16 cellular contexts compared by ENCODE assay signal in the genomic region with DNA sequence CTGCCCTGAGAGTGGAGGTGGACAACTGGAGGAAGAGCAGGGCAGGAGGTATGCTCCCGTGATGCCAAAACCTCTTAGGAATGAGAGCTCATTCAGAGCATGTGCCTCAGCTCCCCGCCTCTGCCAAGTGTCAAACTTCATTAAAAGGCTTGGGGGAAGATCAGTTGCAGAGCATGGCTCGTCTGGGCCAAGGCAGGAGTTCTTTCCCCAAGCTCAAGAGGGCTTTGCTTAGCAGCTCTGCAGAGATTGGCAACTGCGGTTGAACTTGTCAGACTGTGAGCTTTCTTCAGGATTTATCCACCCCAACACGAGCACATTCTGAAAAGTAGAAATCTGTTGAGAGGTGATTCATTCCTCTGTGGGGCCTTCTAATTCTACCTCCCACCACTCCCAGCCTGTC.
DNase-seq lines count a peak whose midpoint lies in the region; ATAC-seq, FAIRE-seq and TF ChIP-seq lines count a peak whose summit lies in the region.
"Had no signal": no experiment of that assay in that cellular context is flagged by ENCODE, and none has a peak within 500 bp of the region (broad histone marks: within the 10 kb centered on the region; RNA-seq: fewer than 3 reads in every experiment).

No MANE protein-coding gene starts in this region.

- intact Hi-C loops in left cardiac atrium (cut with DNase I), result loop anchor here in 1 of 2 donors (10.0 kb wide), 1 partner anchor 221 kb away; no protein-coding TSS in a partner anchor

- peaks cover 11% of the 10 kb centered on the region; the same call in 1 of the 2 replicates for H3K36me3 Mint-ChIP-seq in HFFc6 (ENCODE audit: low read depth)

- peaks cover 64% of the 10 kb centered on the region for H3K4me1 Mint-ChIP-seq in HFFc6 (ENCODE audit: low read depth)

- peak; percentile 64 for FAIRE-seq in bronchial epithelial cell (lab: Jason Lieb, UNC)

- H3K4me3 Mint-ChIP-seq in HFFc6, result peak overlapping the region; percentile 22; the same call in 1 of the 2 replicates
- H3K4me3 Mint-ChIP-seq: T-helper 2 cell treated with Interferon-gamma antibody and Interleukin-4, amounts not matched to agents 5 μg/mL and 100 μg/mL, for 36 hours had no signal

- no peaks in the 10 kb centered on the region for H3K27me3 Mint-ChIP-seq in HFFc6 (ENCODE audit: insufficient read depth)

- H3K36me3 ChIP-seq in bronchial epithelial cell (ENCODE audit: control insufficient read depth, insufficient read depth, low read length), result no peaks in the 10 kb centered on the region
- H3K36me3 ChIP-seq: left lung, SJCRH30, uterus had no signal

- peak; percentile 38 to 88 for ATAC-seq in left cardiac atrium
- no peak for ATAC-seq in GM18907 (IDR thresholded peaks at IDR 0.05; ENCODE audit: unreplicated experiment)
- ATAC-seq: activated CD4-positive, CD25-positive, alpha-beta regulatory T cell treated with anti-CD3 and anti-CD28 coated beads, Interleukin-2, amount 50 U/mL, for 24 hours; PC-3 had no signal

- H3K9me3 Mint-ChIP-seq in HFFc6, result peaks cover 4% of the 10 kb centered on the region; the same call in 1 of the 2 replicates

- TF ChIP-seq CTCF in HFFc6 (IDR thresholded peaks at IDR 0.05), result no peak
- TF ChIP-seq CTCF in bronchial epithelial cell (IDR thresholded peaks at IDR 0.05; ENCODE audit: insufficient read depth, low read length, severe bottlenecking), result no peak
- TF ChIP-seq CTCF in GM20000 (IDR thresholded peaks at IDR 0.05; ENCODE audit: extremely low read depth, missing control alignments), result no peak

- no peaks in the 10 kb centered on the region for H3K27me3 ChIP-seq in bronchial epithelial cell (ENCODE audit: control insufficient read depth, insufficient read depth, low read length)
- H3K27me3 ChIP-seq: left lung, SJCRH30, uterus had no signal

- H3K27ac Mint-ChIP-seq in HFFc6, result peak overlapping the region; percentile 75
- H3K27ac Mint-ChIP-seq: T-helper 2 cell treated with Interferon-gamma antibody and Interleukin-4, amounts not matched to agents 5 μg/mL and 100 μg/mL, for 36 hours had no signal

- DNase-seq in HFFc6 (peak; percentile 43), bronchial epithelial cell (ENCODE audit: low read depth) (no peak), left cardiac atrium (no peak), skeletal muscle cell (ENCODE audit: low read depth) (peak; percentile 77), DMS153 (lab: John Stamatoyannopoulos, UW) (no peak), GM20000 (ENCODE audit: low spot score) (no peak)
- DNase-seq: cerebellar nuclear complex; effector memory CD4-positive, alpha-beta T cell; left lung; PC-3; SJCRH30; stimulated activated CD4-positive, alpha-beta T cell treated with anti-CD3 and anti-CD28 coated beads, Interleukin-2, amount 100 ng/mL, for 48 hours; uterus had no signal

- no peak overlapping the region for H3K4me3 ChIP-seq in bronchial epithelial cell (ENCODE audit: low read depth, low read length)
- H3K4me3 ChIP-seq in skeletal muscle cell (ENCODE audit: low read depth, low read length), result no peak overlapping the region
- H3K4me3 ChIP-seq: left lung, SJCRH30, uterus had no signal

Comparison
In these comparisons a context has a peak if more than half of its experiments do, and no peak if none do; other contexts are left out.
1. DNase-seq: peak in HFFc6 (single experiment) and skeletal muscle cell (single experiment); none in bronchial epithelial cell (single experiment), left cardiac atrium (single experiment), DMS153 (single experiment) and GM20000 (single experiment).